In the genomic region with DNA sequence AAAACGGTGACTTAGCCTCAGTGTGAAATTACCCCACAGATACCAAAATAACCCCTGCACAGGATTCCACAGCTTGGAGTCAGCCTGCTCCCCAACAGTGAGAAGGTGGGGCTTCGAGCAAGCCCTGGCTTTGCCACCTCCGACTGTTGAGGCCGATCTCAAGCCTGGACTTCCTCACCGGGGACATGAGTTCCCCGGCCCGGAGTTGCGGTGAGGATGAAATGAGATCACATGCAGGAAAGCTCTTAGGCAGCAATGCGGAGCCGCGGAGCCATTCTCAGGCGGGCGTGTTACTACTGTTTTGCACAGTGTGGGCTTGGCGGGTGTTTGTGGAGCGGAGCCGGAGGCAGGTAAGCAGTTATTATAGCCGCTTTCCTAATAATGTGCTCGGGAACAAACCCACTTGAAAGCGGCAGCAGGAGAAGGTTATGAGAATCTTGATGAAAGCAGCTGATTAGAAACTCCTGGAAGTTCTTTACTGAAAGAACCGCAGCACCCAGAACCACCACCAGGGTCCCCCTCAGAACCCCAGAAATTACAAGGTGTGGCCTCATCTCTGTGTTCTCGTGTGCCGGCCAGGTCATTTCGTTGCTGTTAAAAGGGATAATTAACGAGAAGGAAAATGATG, we compare ENCODE assay signal across 10 cellular contexts. TPM values are rescaled to one million over a fixed set of nuclear protein-coding genes. Genes with fewer than 3 reads are reported as not detected.
A peak's percentile ranks its signal among the peaks of the same experiment; 100 is the strongest.
DNase-seq lines count a peak whose midpoint lies in the region; ATAC-seq and TF ChIP-seq lines count a peak whose summit lies in the region.
"Had no signal": no experiment of that assay in that cellular context is flagged by ENCODE, and none has a peak within 500 bp of the region (broad histone marks: within the 10 kb centered on the region; RNA-seq: fewer than 3 reads in every experiment).

No MANE protein-coding gene starts in this region.

- 77% methylated on average over 24 of the region's 24 CpGs for WGBS in right cardiac atrium

- no peak overlapping the region for H3K4me3 ChIP-seq in cardiac muscle cell
- no peak overlapping the region for H3K4me3 ChIP-seq in right cardiac atrium (ENCODE audit: low read length)
- H3K4me3 ChIP-seq in fibroblast of mammary gland (ENCODE audit: control insufficient read depth, low read depth, low read length) = no peak overlapping the region
- H3K4me3 ChIP-seq: vagina had no signal

- no peaks in the 10 kb centered on the region for H3K4me1 ChIP-seq in cardiac muscle cell (ENCODE audit: low read depth)
- H3K4me1 ChIP-seq in right cardiac atrium (ENCODE audit: control insufficient read depth, insufficient read depth, low read length) = peaks cover 8% of the 10 kb centered on the region

- H3K9me3 ChIP-seq in cardiac muscle cell (ENCODE audit: low read depth) (no peaks in the 10 kb centered on the region), right cardiac atrium (ENCODE audit: control insufficient read depth, low read length) (no peaks in the 10 kb centered on the region)
- H3K9me3 ChIP-seq: vagina had no signal

- no peaks in the 10 kb centered on the region for H3K27me3 ChIP-seq in cardiac muscle cell
- no peaks in the 10 kb centered on the region for H3K27me3 ChIP-seq in right cardiac atrium (ENCODE audit: control insufficient read depth, insufficient read depth)
- H3K27me3 ChIP-seq: vagina had no signal

- DNase-seq in cardiac muscle cell (ENCODE audit: low read depth in 1 of 2, low spot score in 1 of 2) (no peak), right cardiac atrium (no peak), NCI-H460 (ENCODE audit: extremely low read depth, low read depth) (peak; percentile 13), fibroblast of mammary gland (ENCODE audit: low read depth) (peak; percentile 12)
- DNase-seq: stimulated activated CD4-positive, alpha-beta T cell treated with anti-CD3 and anti-CD28 coated beads, Interleukin-12 subunit alpha, Interleukin-12 subunit beta, amount 100 ng/mL, for 4 hours had no signal

- intact Hi-C loops in right cardiac atrium (cut with DNase I) = no loop called here

- no peak overlapping the region for H3K27ac ChIP-seq in cardiac muscle cell
- no peak overlapping the region for H3K27ac ChIP-seq in right cardiac atrium (ENCODE audit: low read length)
- H3K27ac ChIP-seq in temporal lobe (ENCODE audit: low read depth, low read length) = peak overlapping the region; percentile 17
- H3K27ac ChIP-seq: vagina had no signal

- no peaks in the 10 kb centered on the region for H3K36me3 ChIP-seq in cardiac muscle cell
- H3K36me3 ChIP-seq: vagina had no signal

- TF ChIP-seq CTCF in cardiac muscle cell (IDR thresholded peaks at IDR 0.05; ENCODE audit: low read depth, low read length) = peak; percentile 26
- peak; percentile 34 for TF ChIP-seq CTCF in fibroblast of mammary gland (conservative IDR thresholded peaks at IDR 0.05; ENCODE audit: control insufficient read depth, insufficient read depth, low read depth, low read length)

- ATAC-seq in right cardiac atrium (no peak), GM21619 (IDR thresholded peaks at IDR 0.05; ENCODE audit: unreplicated experiment) (no peak), GM18861 (IDR thresholded peaks at IDR 0.05; ENCODE audit: unreplicated experiment) (no peak), HG03097 (IDR thresholded peaks at IDR 0.05; ENCODE audit: low FRiP score, unreplicated experiment) (no peak)

RNA-seq across cellular contexts. Expression of a gene that starts 3.9 kb away (rescaled TPM):
- total RNA-seq in cardiac muscle cell (49.4 and 70.9 TPM in 2 replicates), right cardiac atrium (10 to 100 TPM; 67.1 to 72.1 (median 70.0) TPM), temporal lobe (173 TPM)
- polyA plus RNA-seq in cardiac muscle cell (81.5 and 95.1 TPM in 2 replicates), right cardiac atrium (51.4 TPM)
- 22.1 and 24.4 TPM in 2 replicates for total RNA-seq in NCI-H460 (2014; rRNA removed; shearing (Covaris generic))
- polyA plus RNA-seq in NCI-H460 (2014; cell fraction: nucleus; rRNA removed) = 15.6 and 22.2 TPM in 2 replicates

Comparison
In these comparisons a context has a peak if more than half of its experiments do, and no peak if none do; other contexts are left out.
1. DNase-seq: peak in NCI-H460 (single experiment) and fibroblast of mammary gland (single experiment); none in cardiac muscle cell (0 of 2) and right cardiac atrium (0 of 3).